In the genomic region with DNA sequence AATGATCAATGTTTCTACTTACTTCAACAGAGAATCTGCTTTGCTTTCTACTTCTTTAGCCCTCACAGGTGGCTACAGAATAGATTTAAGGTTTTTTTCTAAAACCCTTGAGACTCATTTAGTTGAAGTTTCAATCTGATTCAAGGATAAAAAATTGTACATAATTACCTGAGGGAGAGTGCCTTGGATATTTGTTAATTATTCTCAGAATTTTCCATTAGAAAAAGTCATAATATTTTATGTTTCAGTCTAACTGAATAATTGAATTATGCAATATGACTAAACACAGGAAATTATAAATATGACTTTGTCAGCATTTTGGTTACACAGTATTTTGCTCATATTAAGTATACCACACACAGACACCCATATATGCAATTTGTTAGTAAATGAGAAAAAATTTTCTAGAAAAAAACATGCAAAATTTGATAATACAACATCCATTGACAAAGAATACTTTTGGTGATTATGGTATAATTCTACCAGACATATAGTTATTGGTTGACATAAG, we compare ENCODE assay signal across 3 cellular contexts.
TF ChIP-seq lines count a peak whose summit lies in the region.

A gene with protein sequence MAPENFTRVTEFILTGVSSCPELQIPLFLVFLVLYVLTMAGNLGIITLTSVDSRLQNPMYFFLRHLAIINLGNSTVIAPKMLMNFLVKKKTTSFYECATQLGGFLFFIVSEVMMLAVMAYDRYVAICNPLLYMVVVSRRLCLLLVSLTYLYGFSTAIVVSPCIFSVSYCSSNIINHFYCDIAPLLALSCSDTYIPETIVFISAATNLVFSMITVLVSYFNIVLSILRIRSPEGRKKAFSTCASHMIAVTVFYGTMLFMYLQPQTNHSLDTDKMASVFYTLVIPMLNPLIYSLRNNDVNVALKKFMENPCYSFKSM (minus strand): TSS at position 51 of the 511 bp plus-strand sequence. CDS start 2,483 bp downstream, outside the sequence.

TF ChIP-seq in A549, 52 proteins besides CTCF, POLR2A, EP300 and RAD21:
- TF ChIP-seq, protein P1, sequence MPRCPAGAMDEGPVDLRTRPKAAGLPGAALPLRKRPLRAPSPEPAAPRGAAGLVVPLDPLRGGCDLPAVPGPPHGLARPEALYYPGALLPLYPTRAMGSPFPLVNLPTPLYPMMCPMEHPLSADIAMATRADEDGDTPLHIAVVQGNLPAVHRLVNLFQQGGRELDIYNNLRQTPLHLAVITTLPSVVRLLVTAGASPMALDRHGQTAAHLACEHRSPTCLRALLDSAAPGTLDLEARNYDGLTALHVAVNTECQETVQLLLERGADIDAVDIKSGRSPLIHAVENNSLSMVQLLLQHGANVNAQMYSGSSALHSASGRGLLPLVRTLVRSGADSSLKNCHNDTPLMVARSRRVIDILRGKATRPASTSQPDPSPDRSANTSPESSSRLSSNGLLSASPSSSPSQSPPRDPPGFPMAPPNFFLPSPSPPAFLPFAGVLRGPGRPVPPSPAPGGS (IDR thresholded peaks at IDR 0.05) = no peak
- TF ChIP-seq MAFK (IDR thresholded peaks at IDR 0.05; ENCODE audit: partially characterized antibody) (peak; percentile 48), NPAS2 (CRISPR knock-in tag; IDR thresholded peaks at IDR 0.05; ENCODE audit: borderline replicate concordance) (no peak), HOXA7 (CRISPR knock-in tag; IDR thresholded peaks at IDR 0.05) (no peak)
- TF ChIP-seq, protein P2, sequence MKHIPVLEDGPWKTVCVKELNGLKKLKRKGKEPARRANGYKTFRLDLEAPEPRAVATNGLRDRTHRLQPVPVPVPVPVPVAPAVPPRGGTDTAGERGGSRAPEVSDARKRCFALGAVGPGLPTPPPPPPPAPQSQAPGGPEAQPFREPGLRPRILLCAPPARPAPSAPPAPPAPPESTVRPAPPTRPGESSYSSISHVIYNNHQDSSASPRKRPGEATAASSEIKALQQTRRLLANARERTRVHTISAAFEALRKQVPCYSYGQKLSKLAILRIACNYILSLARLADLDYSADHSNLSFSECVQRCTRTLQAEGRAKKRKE (CRISPR knock-in tag; IDR thresholded peaks at IDR 0.05; ENCODE audit: low read depth) = no peak
- TF ChIP-seq, protein P3, sequence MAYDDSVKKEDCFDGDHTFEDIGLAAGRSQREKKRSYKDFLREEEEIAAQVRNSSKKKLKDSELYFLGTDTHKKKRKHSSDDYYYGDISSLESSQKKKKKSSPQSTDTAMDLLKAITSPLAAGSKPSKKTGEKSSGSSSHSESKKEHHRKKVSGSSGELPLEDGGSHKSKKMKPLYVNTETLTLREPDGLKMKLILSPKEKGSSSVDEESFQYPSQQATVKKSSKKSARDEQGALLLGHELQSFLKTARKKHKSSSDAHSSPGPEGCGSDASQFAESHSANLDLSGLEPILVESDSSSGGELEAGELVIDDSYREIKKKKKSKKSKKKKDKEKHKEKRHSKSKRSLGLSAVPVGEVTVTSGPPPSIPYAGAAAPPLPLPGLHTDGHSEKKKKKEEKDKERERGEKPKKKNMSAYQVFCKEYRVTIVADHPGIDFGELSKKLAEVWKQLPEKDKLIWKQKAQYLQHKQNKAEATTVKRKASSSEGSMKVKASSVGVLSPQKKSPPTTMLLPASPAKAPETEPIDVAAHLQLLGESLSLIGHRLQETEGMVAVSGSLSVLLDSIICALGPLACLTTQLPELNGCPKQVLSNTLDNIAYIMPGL (CRISPR knock-in tag; IDR thresholded peaks at IDR 0.05; ENCODE audit: borderline replicate concordance) = no peak

TF ChIP-seq in IMR-90, 13 proteins besides CTCF, POLR2A, EP300 and RAD21:
- TF ChIP-seq RCOR1 (IDR thresholded peaks at IDR 0.05; ENCODE audit: insufficient replicate concordance, low read length) (no peak), BHLHE40 (IDR thresholded peaks at IDR 0.05; ENCODE audit: low read depth, low read length) (no peak), SMC3 (IDR thresholded peaks at IDR 0.05; ENCODE audit: low read depth, low read length) (no peak), FOS (IDR thresholded peaks at IDR 0.05; ENCODE audit: low read depth, low read length) (no peak), MAFK (IDR thresholded peaks at IDR 0.05; ENCODE audit: low read depth, low read length) (peak; percentile 54), MXI1 (IDR thresholded peaks at IDR 0.05; ENCODE audit: borderline replicate concordance, low read depth, low read length) (no peak)
- TF ChIP-seq, protein P4, sequence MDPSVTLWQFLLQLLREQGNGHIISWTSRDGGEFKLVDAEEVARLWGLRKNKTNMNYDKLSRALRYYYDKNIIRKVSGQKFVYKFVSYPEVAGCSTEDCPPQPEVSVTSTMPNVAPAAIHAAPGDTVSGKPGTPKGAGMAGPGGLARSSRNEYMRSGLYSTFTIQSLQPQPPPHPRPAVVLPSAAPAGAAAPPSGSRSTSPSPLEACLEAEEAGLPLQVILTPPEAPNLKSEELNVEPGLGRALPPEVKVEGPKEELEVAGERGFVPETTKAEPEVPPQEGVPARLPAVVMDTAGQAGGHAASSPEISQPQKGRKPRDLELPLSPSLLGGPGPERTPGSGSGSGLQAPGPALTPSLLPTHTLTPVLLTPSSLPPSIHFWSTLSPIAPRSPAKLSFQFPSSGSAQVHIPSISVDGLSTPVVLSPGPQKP (IDR thresholded peaks at IDR 0.05; ENCODE audit: borderline replicate concordance, low read depth, low read length) = no peak

TF ChIP-seq in K562, 482 proteins besides CTCF, POLR2A, EP300 and RAD21:
- TF ChIP-seq RNF2 (IDR thresholded peaks at IDR 0.05) = no peak
- peak; percentile 47; the same call in 1 of the 2 replicates for TF ChIP-seq ZNF316 (IDR thresholded peaks at IDR 0.05)
